Comparison of ENCODE assay signal across 13 cellular contexts in genomic region chr4:147901388-147901787, GRCh38.
DNase-seq lines count a peak whose midpoint lies in the region; TF ChIP-seq lines count a peak whose summit lies in the region.
"Had no signal": no experiment of that assay in that cellular context is flagged by ENCODE, and none has a peak within 500 bp of the region (broad histone marks: within the 10 kb centered on the region; RNA-seq: fewer than 3 reads in every experiment).

No MANE protein-coding gene starts in this region.

- H3K9me3 Mint-ChIP-seq in chondrocyte (ENCODE audit: low read depth) = peaks cover 4% of the 10 kb centered on the region

- H3K27ac ChIP-seq in mesenchymal stem cell (ENCODE audit: low read length, poor library complexity, severe bottlenecking) (no peak overlapping the region), ovary (no peak overlapping the region)
- H3K27ac ChIP-seq: A549, BLaER1 had no signal

- H3K4me2 ChIP-seq in mesenchymal stem cell (ENCODE audit: low read length, poor library complexity, severe bottlenecking) = no peak overlapping the region
- H3K4me2 ChIP-seq: A549, BLaER1 had no signal

- H3K4ac ChIP-seq in mesenchymal stem cell (ENCODE audit: low read depth in 1 of 2, low read length in 2 of 2) = no peak overlapping the region

- H3K4me3 ChIP-seq in mesenchymal stem cell (ENCODE audit: insufficient read depth in 1 of 2, low read depth in 1 of 2, low read length in 2 of 2) (no peak overlapping the region), ovary (no peak overlapping the region)
- H3K4me3 ChIP-seq: A549, BLaER1 had no signal

- H3K27ac Mint-ChIP-seq in chondrocyte (ENCODE audit: unreplicated experiment) = peak overlapping the region; percentile 25
- H3K27ac Mint-ChIP-seq: CD8-positive, alpha-beta memory T cell; H9 had no signal

- no peak overlapping the region for H2AFZ ChIP-seq in mesenchymal stem cell (ENCODE audit: low read depth, low read length)

- peaks cover 31% of the 10 kb centered on the region for H3K4me1 Mint-ChIP-seq in chondrocyte (ENCODE audit: low read depth)
- H3K4me1 Mint-ChIP-seq: CD8-positive, alpha-beta memory T cell; H9 had no signal

- no peak overlapping the region for H3K14ac ChIP-seq in mesenchymal stem cell (ENCODE audit: low read length in 2 of 2)

- H2AK5ac ChIP-seq in mesenchymal stem cell (ENCODE audit: low read length, severe bottlenecking) = no peak overlapping the region

- H3K4me1 ChIP-seq in mesenchymal stem cell (ENCODE audit: control insufficient read depth, insufficient read depth, low read depth, low read length) (no peaks in the 10 kb centered on the region), ovary (ENCODE audit: insufficient read depth) (peaks cover 1% of the 10 kb centered on the region)
- H3K4me1 ChIP-seq: A549, BLaER1, Caco-2 had no signal

- peaks cover 27% of the 10 kb centered on the region for H3K36me3 Mint-ChIP-seq in chondrocyte (ENCODE audit: low read depth)

- H2BK5ac ChIP-seq in mesenchymal stem cell (ENCODE audit: low read depth, low read length, poor library complexity, severe bottlenecking) = no peak overlapping the region

- H3K27me3 ChIP-seq in mesenchymal stem cell (ENCODE audit: control insufficient read depth in 1 of 2, insufficient read depth in 1 of 2, low read length in 2 of 2) (no peaks in the 10 kb centered on the region), ovary (no peaks in the 10 kb centered on the region)
- H3K27me3 ChIP-seq: BLaER1 had no signal

- WGBS in mesenchymal stem cell = no CpG with 5 or more reads among the region's 2 CpGs
- WGBS in ovary, 3 donors = 6 to 18% (median 11%) methylated on average over 2 of the region's 2 CpGs

- no peak overlapping the region for H2BK120ac ChIP-seq in mesenchymal stem cell (ENCODE audit: low read depth, low read length)

- no peak for TF ChIP-seq EP300 in ovary (IDR thresholded peaks at IDR 0.05)

- peak; percentile 9 for DNase-seq in GM03348 (ENCODE audit: low spot score)
- DNase-seq in chondrocyte (ENCODE audit: low spot score) = no peak
- peak; percentile 31 for DNase-seq in mesenchymal stem cell
- DNase-seq in stimulated activated CD4-positive, alpha-beta T cell treated with anti-CD3 and anti-CD28 coated beads, Interleukin-1b, Interleukin-23, amount 100 ng/mL, for 48 hours = no peak
- no peak for DNase-seq in ovary
- DNase-seq in AML-193 (lab: John Stamatoyannopoulos, UW) = no peak
- DNase-seq: Caco-2; CD8-positive, alpha-beta memory T cell; DND-41; GOT3; H9 had no signal

- no peak overlapping the region for H3K9ac ChIP-seq in mesenchymal stem cell (ENCODE audit: low read length)
- H3K9ac ChIP-seq: BLaER1 had no signal

- TF ChIP-seq CTCF in chondrocyte (IDR thresholded peaks at IDR 0.05) (no peak), ovary (IDR thresholded peaks at IDR 0.05) (no peak)

- intact Hi-C loops in ovary (cut with DNase I) = no loop called here

- H4K91ac ChIP-seq in mesenchymal stem cell (ENCODE audit: low read length) = no peak overlapping the region

- H3K79me1 ChIP-seq in mesenchymal stem cell (replicated peaks; ENCODE audit: low read length, poor library complexity, severe bottlenecking) = peaks cover 15% of the 10 kb centered on the region

- H4K8ac ChIP-seq in mesenchymal stem cell (ENCODE audit: low read length) = no peak overlapping the region

- H3K36me3 ChIP-seq in mesenchymal stem cell (ENCODE audit: control insufficient read depth in 1 of 2, insufficient read depth in 2 of 2, low read depth in 1 of 2, low read length in 2 of 2) (peaks cover 3 to 22% of the 10 kb centered on the region in 2 experiments), ovary (no peaks in the 10 kb centered on the region)

- no peak overlapping the region for H2BK15ac ChIP-seq in mesenchymal stem cell (ENCODE audit: low read depth, poor library complexity, severe bottlenecking)

- no peak overlapping the region for H3K23ac ChIP-seq in mesenchymal stem cell (ENCODE audit: low read length in 2 of 2)

- no peak overlapping the region for H3K4me3 Mint-ChIP-seq in chondrocyte (ENCODE audit: unreplicated experiment)
- H3K4me3 Mint-ChIP-seq: CD8-positive, alpha-beta memory T cell; H9 had no signal

- no peak overlapping the region for H2BK12ac ChIP-seq in mesenchymal stem cell (ENCODE audit: low read length in 2 of 2)

- H3K27me3 Mint-ChIP-seq in chondrocyte (ENCODE audit: low read depth) = no peaks in the 10 kb centered on the region
- H3K27me3 Mint-ChIP-seq: CD8-positive, alpha-beta memory T cell had no signal

- no peak for TF ChIP-seq POLR2A in ovary (IDR thresholded peaks at IDR 0.05)

- peaks cover 9% of the 10 kb centered on the region for H3K9me3 ChIP-seq in mesenchymal stem cell (ENCODE audit: control insufficient read depth, low read length)
- no peaks in the 10 kb centered on the region for H3K9me3 ChIP-seq in ovary
- H3K9me3 ChIP-seq: A549, Caco-2 had no signal

- H3K18ac ChIP-seq in mesenchymal stem cell (ENCODE audit: low read depth in 1 of 2, low read length in 2 of 2) = no peak overlapping the region

Comparison
In these comparisons a context has a peak if more than half of its experiments do, and no peak if none do; other contexts are left out.
1. DNase-seq: peak in GM03348 (single experiment) and mesenchymal stem cell (single experiment); none in chondrocyte (single experiment), stimulated activated CD4-positive, alpha-beta T cell treated with anti-CD3 and anti-CD28 coated beads, Interleukin-1b, Interleukin-23, amount 100 ng/mL, for 48 hours (single experiment), ovary (0 of 5) and AML-193 (0 of 2).